ENCODE assay signal across 12 cellular contexts in the genomic region with DNA sequence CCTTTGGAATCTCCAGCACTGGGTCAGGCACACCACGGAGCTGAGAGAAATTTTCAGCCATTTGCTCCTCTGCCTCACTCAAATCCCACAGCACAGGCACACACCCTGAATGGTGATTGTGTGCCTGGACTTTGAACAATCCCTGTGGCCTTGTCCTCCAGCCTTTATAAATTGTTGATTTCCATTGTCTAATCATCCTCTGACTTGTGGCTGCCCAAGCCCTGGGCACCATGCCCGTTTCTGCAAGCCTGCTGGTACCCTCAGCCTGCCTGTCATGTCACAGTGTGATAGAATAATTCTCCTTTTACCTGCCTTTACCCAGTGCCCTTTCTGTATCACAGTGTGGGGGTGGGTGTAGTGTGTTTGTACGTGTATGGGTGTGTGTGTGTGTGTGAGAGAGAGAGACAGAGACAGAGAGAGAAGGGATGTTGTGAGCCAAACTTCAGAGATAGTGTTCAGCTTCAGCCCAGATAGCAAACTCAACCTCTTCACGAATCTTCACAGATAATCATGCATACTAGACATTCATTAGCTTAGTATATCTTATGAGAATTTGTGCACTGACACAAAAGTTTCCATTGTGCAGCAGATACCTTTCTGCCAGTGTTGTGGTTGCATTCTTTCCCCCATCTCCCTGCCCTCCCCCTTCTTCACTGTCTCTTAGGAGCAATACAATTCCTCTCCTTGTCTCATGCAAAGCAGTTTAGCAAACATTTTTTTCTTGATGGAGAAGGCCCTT. TPM values are rescaled to one million over a fixed set of nuclear protein-coding genes. Genes with fewer than 3 reads are reported as not detected.
A peak's percentile ranks its signal among the peaks of the same experiment; 100 is the strongest.
DNase-seq lines count a peak whose midpoint lies in the region; ATAC-seq lines count a peak whose summit lies in the region.
"Had no signal": no experiment of that assay in that cellular context is flagged by ENCODE, and none has a peak within 500 bp of the region (broad histone marks: within the 10 kb centered on the region; RNA-seq: fewer than 3 reads in every experiment).

No MANE protein-coding gene starts in this region.

- DNase-seq in GM03348 (ENCODE audit: low spot score) (peak; percentile 30), RPMI7951 (ENCODE audit: low read depth) (peak; percentile 7), foreskin melanocyte (peak; percentile 40), posterior cingulate gyrus (peak in 8 of 10 donors; percentile 17 to 94 (median 50)), NCI-H128 (lab: John Stamatoyannopoulos, UW; ENCODE audit: unreplicated experiment) (no peak), iPS-NIHi11 (ENCODE audit: low spot score) (no peak)
- DNase-seq: activated CD4-positive, alpha-beta T cell treated with anti-CD3 and anti-CD28 coated beads for 36 hours; NCI-H2029; retina; T-helper 1 cell had no signal

- intact Hi-C loops in posterior cingulate gyrus (cut with DNase I), result no loop called here

- no peak for ATAC-seq in GM18873 (IDR thresholded peaks at IDR 0.05; ENCODE audit: low FRiP score, unreplicated experiment)
- no peak for ATAC-seq in GM21390 (IDR thresholded peaks at IDR 0.05; ENCODE audit: unreplicated experiment)
- ATAC-seq: activated CD4-positive, alpha-beta T cell treated with anti-CD3 and anti-CD28 coated beads for 36 hours had no signal

RNA-seq across cellular contexts. Expression of a gene that starts 27.8 kb away (rescaled TPM):
- total RNA-seq in RPMI7951 (2014; rRNA removed; shearing (Covaris generic)), result 49.6 and 50.3 TPM in 2 replicates

Comparison
In these comparisons a context has a peak if more than half of its experiments do, and no peak if none do; other contexts are left out.
1. DNase-seq: peak in GM03348 (single experiment), RPMI7951 (single experiment), foreskin melanocyte (single experiment) and posterior cingulate gyrus (8 of 10); none in NCI-H128 (single experiment) and iPS-NIHi11 (single experiment).